Comparison of ENCODE assay signal across 9 cellular contexts in the genomic region with DNA sequence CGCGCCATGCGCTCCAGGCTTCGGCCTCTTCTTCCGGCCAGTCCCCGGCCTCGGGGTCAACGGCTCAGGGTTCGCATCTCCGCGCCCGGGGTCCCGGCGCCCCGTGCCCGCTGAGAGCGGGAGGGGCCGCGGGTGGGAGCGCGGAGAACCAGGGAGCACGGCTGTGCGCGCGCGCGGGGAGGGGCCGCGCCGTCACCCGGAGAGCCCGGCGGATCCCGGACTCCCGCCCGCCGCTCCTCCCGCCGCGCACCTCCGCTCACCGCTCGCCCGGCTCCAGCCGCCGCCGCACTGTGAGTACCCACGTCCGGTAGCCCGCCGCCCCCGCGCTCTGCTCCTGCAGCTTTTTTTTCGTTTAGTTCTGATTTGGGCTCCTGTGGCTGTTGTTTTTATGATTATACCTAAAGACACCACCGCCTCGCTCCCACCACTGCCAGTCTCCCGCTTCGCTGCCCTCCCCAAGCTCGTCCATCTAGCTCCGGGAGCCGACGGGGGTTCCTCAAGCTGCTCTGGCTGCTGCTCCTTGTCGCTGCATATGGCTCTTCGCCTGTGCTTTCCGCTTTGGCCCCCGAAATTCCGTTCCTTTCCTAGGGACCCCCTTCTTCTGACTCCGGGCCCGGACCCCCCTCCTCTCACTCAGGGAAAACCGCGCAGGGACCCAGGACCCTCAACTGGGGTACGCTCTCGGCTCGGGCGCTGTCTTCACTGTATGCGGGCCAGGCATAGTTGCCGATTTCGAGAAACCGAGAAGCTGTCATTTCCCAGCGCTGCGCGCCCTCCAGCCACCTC. TPM values are rescaled to one million over a fixed set of nuclear protein-coding genes. Genes with fewer than 3 reads are reported as not detected.
A peak's percentile ranks its signal among the peaks of the same experiment; 100 is the strongest.
DNase-seq lines count a peak whose midpoint lies in the region; TF ChIP-seq lines count a peak whose summit lies in the region.
"Had no signal": no experiment of that assay in that cellular context is flagged by ENCODE, and none has a peak within 500 bp of the region (broad histone marks: within the 10 kb centered on the region; RNA-seq: fewer than 3 reads in every experiment).

No MANE protein-coding gene starts in this region.

- no peaks in the 10 kb centered on the region for H3K9me3 ChIP-seq in Karpas-422 (ENCODE audit: low read length)

- no peak for TF ChIP-seq CTCF in osteocyte (IDR thresholded peaks at IDR 0.05)

- H3K27ac ChIP-seq in Karpas-422 (ENCODE audit: low read length), result no peak overlapping the region

- H3K4me1 Mint-ChIP-seq in activated naive CD8-positive, alpha-beta T cell treated with anti-CD3 and anti-CD28 coated beads for 36 hours, result peaks cover 42% of the 10 kb centered on the region
- H3K4me1 Mint-ChIP-seq in osteocyte (ENCODE audit: unreplicated experiment), result peaks cover 39% of the 10 kb centered on the region

- H3K36me3 Mint-ChIP-seq in activated naive CD8-positive, alpha-beta T cell treated with anti-CD3 and anti-CD28 coated beads for 36 hours, result peaks cover 2% of the 10 kb centered on the region
- peaks cover 3% of the 10 kb centered on the region for H3K36me3 Mint-ChIP-seq in osteocyte (ENCODE audit: unreplicated experiment)

- H3K27ac Mint-ChIP-seq in activated naive CD8-positive, alpha-beta T cell treated with anti-CD3 and anti-CD28 coated beads for 36 hours, result peak overlapping the region; percentile 8
- H3K27ac Mint-ChIP-seq in osteocyte (ENCODE audit: unreplicated experiment), result no peak overlapping the region

- peak overlapping the region; percentile 44; the same call in 1 of the 2 replicates for H3K9ac ChIP-seq in Karpas-422 (ENCODE audit: low read length)

- no peaks in the 10 kb centered on the region for H3K9me3 Mint-ChIP-seq in activated naive CD8-positive, alpha-beta T cell treated with anti-CD3 and anti-CD28 coated beads for 36 hours
- no peaks in the 10 kb centered on the region for H3K9me3 Mint-ChIP-seq in osteocyte (ENCODE audit: unreplicated experiment)

- 0 out of 2 replicates have a peak, but pooled peaks cover 6% of the 10 kb centered on the region for H4K20me1 ChIP-seq in Karpas-422 (ENCODE audit: insufficient read depth, low read depth, low read length)

- H3K79me2 ChIP-seq in Karpas-422 (ENCODE audit: low read length), result no peaks in the 10 kb centered on the region

- H3K27me3 Mint-ChIP-seq in activated naive CD8-positive, alpha-beta T cell treated with anti-CD3 and anti-CD28 coated beads for 36 hours, result peaks cover 79% of the 10 kb centered on the region
- H3K27me3 Mint-ChIP-seq in osteocyte (ENCODE audit: unreplicated experiment), result peaks cover 69% of the 10 kb centered on the region

- DNase-seq in NCI-H1417 (lab: John Stamatoyannopoulos, UW) (peak; percentile 6 to 82 (median 79)), NCI-H1417 treated with DMSO at 0.1 percent for 48 hours (lab: John Stamatoyannopoulos, UW) (no peak), Karpas-422 (peak; percentile 51), osteocyte (ENCODE audit: extremely low spot score, unreplicated experiment) (no peak), anterior cingulate cortex (lab: John Stamatoyannopoulos, UW) (no peak), SW 1271 (lab: John Stamatoyannopoulos, UW) (no peak), cortex of kidney (lab: John Stamatoyannopoulos, UW) (no peak)
- no peak for DNase-seq in activated naive CD8-positive, alpha-beta T cell treated with anti-CD3 and anti-CD28 coated beads for 36 hours
- DNase-seq: NCI-H446 had no signal

- no peaks in the 10 kb centered on the region for H3K36me3 ChIP-seq in Karpas-422 (ENCODE audit: insufficient read depth, low read length)

- peak overlapping the region; percentile 78 for H3K4me2 ChIP-seq in Karpas-422 (ENCODE audit: low read depth, low read length, poor library complexity, severe bottlenecking)

- H3K4me1 ChIP-seq in Karpas-422 (ENCODE audit: low read length), result peaks cover 14% of the 10 kb centered on the region

- no peaks in the 10 kb centered on the region for H3K27me3 ChIP-seq in Karpas-422 (ENCODE audit: low read length)

- no peaks in the 10 kb centered on the region for H3K9me2 ChIP-seq in Karpas-422 (replicated peaks; ENCODE audit: insufficient read depth, low read length)

- H2AFZ ChIP-seq in Karpas-422 (ENCODE audit: low read length), result peak overlapping the region; percentile 36; the same call in 1 of the 2 replicates

- H3K4me3 ChIP-seq in Karpas-422 (ENCODE audit: low read length), result peak overlapping the region; percentile 62

- peak overlapping the region; percentile 82 for H3K4me3 Mint-ChIP-seq in activated naive CD8-positive, alpha-beta T cell treated with anti-CD3 and anti-CD28 coated beads for 36 hours
- peak overlapping the region; percentile 66 for H3K4me3 Mint-ChIP-seq in osteocyte (ENCODE audit: unreplicated experiment)

RNA-seq across cellular contexts. Expression of gene SKOR1, which starts 1.7 kb away (rescaled TPM):
- total RNA-seq in Karpas-422 (2014; rRNA removed; shearing (Covaris generic); ENCODE audit: low replicate concordance), result 0.43 and 0.45 TPM in 2 replicates
- total RNA-seq in activated naive CD8-positive, alpha-beta T cell treated with anti-CD3 and anti-CD28 coated beads for 36 hours, result under 1 TPM; 0.16 to 0.30 TPM
- total RNA-seq in osteocyte, result 0.42 and 0.48 TPM in 2 replicates

RNA-seq across cellular contexts. Expression of gene RNU6-1, which starts 16.3 kb away (rescaled TPM):
- total RNA-seq in Karpas-422 (2014; rRNA removed; shearing (Covaris generic); ENCODE audit: low replicate concordance), result not detected in 2 replicates
- not detected for total RNA-seq in activated naive CD8-positive, alpha-beta T cell treated with anti-CD3 and anti-CD28 coated beads for 36 hours
- not detected in 2 replicates for total RNA-seq in osteocyte

Comparison
In these comparisons a context has a peak if more than half of its experiments do, and no peak if none do; other contexts are left out.
1. DNase-seq: peak in NCI-H1417 (3 of 3) and Karpas-422 (single experiment); none in NCI-H1417 treated with DMSO at 0.1 percent for 48 hours (single experiment), activated naive CD8-positive, alpha-beta T cell treated with anti-CD3 and anti-CD28 coated beads for 36 hours (single experiment), osteocyte (single experiment), anterior cingulate cortex (0 of 58), SW 1271 (0 of 2) and cortex of kidney (single experiment).